25 cellular contexts compared by ENCODE assay signal in the genomic region with DNA sequence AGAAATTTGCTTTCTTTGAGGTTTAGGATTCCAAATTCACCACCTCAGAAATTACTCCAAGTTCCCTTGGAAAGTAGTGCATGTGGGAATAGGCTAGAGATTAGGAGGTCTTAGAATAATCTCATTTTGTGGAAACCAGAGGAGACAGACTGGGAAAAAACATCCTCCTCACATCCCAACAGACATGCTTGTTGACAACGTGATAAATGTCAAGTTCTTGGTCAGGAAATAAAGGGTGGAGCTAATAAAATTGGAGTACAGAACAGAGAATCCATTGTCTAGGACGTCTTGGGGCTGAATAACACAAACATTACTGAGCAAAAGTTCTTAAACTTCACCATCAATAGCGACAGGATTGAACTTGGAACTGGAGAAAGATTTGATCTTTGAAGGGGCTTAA.
A peak's percentile ranks its signal among the peaks of the same experiment; 100 is the strongest.
DNase-seq lines count a peak whose midpoint lies in the region; ATAC-seq and TF ChIP-seq lines count a peak whose summit lies in the region.
"Had no signal": no experiment of that assay in that cellular context is flagged by ENCODE, and none has a peak within 500 bp of the region (broad histone marks: within the 10 kb centered on the region; RNA-seq: fewer than 3 reads in every experiment).

No MANE protein-coding gene starts in this region.

- intact Hi-C loops in right cardiac atrium (cut with DNase I), result no loop called here

- H3K27me3 ChIP-seq in Loucy (ENCODE audit: insufficient read depth, low read length, poor library complexity, severe bottlenecking) (no peaks in the 10 kb centered on the region), OCI-LY3 (ENCODE audit: low read depth, low read length) (no peaks in the 10 kb centered on the region), right cardiac atrium (ENCODE audit: control insufficient read depth, insufficient read depth) (no peaks in the 10 kb centered on the region)
- H3K27me3 ChIP-seq: Peyer's patch had no signal

- peak; percentile 74 for DNase-seq in foreskin melanocyte
- no peak for DNase-seq in right cardiac atrium
- no peak for DNase-seq in iPS-NIHi11 (ENCODE audit: low spot score)
- DNase-seq in inferior parietal cortex (ENCODE audit: extremely low spot score), result no peak
- DNase-seq: CD8-positive, alpha-beta T cell; DMS 273 treated with DMSO at 0.1 percent for 48 hours; DMS79; GDM1; GOT3; Karpas-422; NCI-H1092 treated with DMSO at 0.1 percent for 48 hours; NCI-H1436; NCI-H187 treated with DMSO at 0.1 percent for 48 hours; NCI-H524; NCI-H748 treated with DMSO at 0.1 percent for 48 hours; NK-92 treated with Interleukin-12 subunit alpha and Interleukin-12 subunit beta, amount 100 ng/mL, for 24 hours; Peyer's patch had no signal

- H3K9me2 ChIP-seq in Loucy (replicated peaks; ENCODE audit: low read depth, low read length), result no peaks in the 10 kb centered on the region

- H3K27ac ChIP-seq in OCI-LY3 (ENCODE audit: low read length) (peak overlapping the region; percentile 79; the same call in 1 of the 2 replicates), right cardiac atrium (ENCODE audit: low read length) (no peak overlapping the region)
- H3K27ac ChIP-seq: C4-2B, Peyer's patch had no signal

- no peaks in the 10 kb centered on the region for H4K20me1 ChIP-seq in Loucy (ENCODE audit: insufficient read depth, low read length, poor library complexity, severe bottlenecking)
- H4K20me1 ChIP-seq in OCI-LY3 (ENCODE audit: insufficient read depth, low read length), result no peaks in the 10 kb centered on the region

- H3K4me2 ChIP-seq in Loucy (ENCODE audit: low read depth, low read length, poor library complexity, severe bottlenecking) (no peak overlapping the region), OCI-LY3 (ENCODE audit: low read length) (0 out of 2 replicates have a peak overlapping the region, but pooled peaks have one; percentile 60)

- no peaks in the 10 kb centered on the region for H3F3A ChIP-seq in Loucy (ENCODE audit: low read depth)

- H3K9ac ChIP-seq in Loucy (ENCODE audit: low read depth, low read length, poor library complexity, severe bottlenecking), result no peak overlapping the region
- no peak overlapping the region for H3K9ac ChIP-seq in OCI-LY3 (ENCODE audit: low read length)

- H3K4me1 ChIP-seq in Loucy (ENCODE audit: insufficient read depth, low read length, poor library complexity, severe bottlenecking), result no peaks in the 10 kb centered on the region
- peaks cover 23% of the 10 kb centered on the region for H3K4me1 ChIP-seq in OCI-LY3 (ENCODE audit: low read length)
- no peaks in the 10 kb centered on the region for H3K4me1 ChIP-seq in right cardiac atrium (ENCODE audit: control insufficient read depth, insufficient read depth, low read length)
- H3K4me1 ChIP-seq: HAP-1, Peyer's patch had no signal

- H3K9me3 ChIP-seq in Loucy (ENCODE audit: insufficient read depth, low read depth, low read length), result no peaks in the 10 kb centered on the region
- no peaks in the 10 kb centered on the region for H3K9me3 ChIP-seq in OCI-LY3 (ENCODE audit: insufficient read depth, low read length)
- H3K9me3 ChIP-seq in right cardiac atrium (ENCODE audit: control insufficient read depth, low read length), result no peaks in the 10 kb centered on the region
- H3K9me3 ChIP-seq: Peyer's patch had no signal

- H3K36me3 ChIP-seq in Loucy (ENCODE audit: insufficient read depth, low read length) (no peaks in the 10 kb centered on the region), OCI-LY3 (replicated peaks; ENCODE audit: low read depth, low read length) (no peaks in the 10 kb centered on the region)
- H3K36me3 ChIP-seq: HAP-1, Peyer's patch had no signal

- peak; percentile 92 to 97 for ATAC-seq in right cardiac atrium
- ATAC-seq in GM19455 (IDR thresholded peaks at IDR 0.05; ENCODE audit: unreplicated experiment), result no peak
- no peak for ATAC-seq in HG03571 (IDR thresholded peaks at IDR 0.05; ENCODE audit: unreplicated experiment)
- ATAC-seq: CD8-positive, alpha-beta T cell; GM12878; SK-N-SH treated with all-trans-retinoic acid at 6 μM for 48 hours had no signal

- H2AFZ ChIP-seq in Loucy (ENCODE audit: low read length), result 0 out of 2 replicates have a peak overlapping the region, but pooled peaks have one; percentile 5
- H2AFZ ChIP-seq in OCI-LY3 (ENCODE audit: low read depth, low read length), result no peak overlapping the region

- H3K79me2 ChIP-seq in Loucy (ENCODE audit: insufficient read depth, low read length), result no peaks in the 10 kb centered on the region
- no peaks in the 10 kb centered on the region for H3K79me2 ChIP-seq in OCI-LY3 (ENCODE audit: low read length)

- no peak overlapping the region for H3K4me3 ChIP-seq in Loucy (ENCODE audit: low read length, poor library complexity, severe bottlenecking)
- no peak overlapping the region for H3K4me3 ChIP-seq in OCI-LY3 (ENCODE audit: low read length)
- no peak overlapping the region for H3K4me3 ChIP-seq in right cardiac atrium (ENCODE audit: low read length)
- H3K4me3 ChIP-seq: GM12878, HAP-1, Peyer's patch had no signal

- WGBS in right cardiac atrium, result 33% methylated on average over 3 of the region's 3 CpGs

- TF ChIP-seq CTCF in Loucy (conservative IDR thresholded peaks at IDR 0.05; ENCODE audit: low read length) (no peak), OCI-LY3 (IDR thresholded peaks at IDR 0.05; ENCODE audit: low read depth, low read length) (no peak)

Comparison
In these comparisons a context has a peak if more than half of its experiments do, and no peak if none do; other contexts are left out.
1. ATAC-seq: peak in right cardiac atrium (2 of 2); none in GM19455 (single experiment) and HG03571 (single experiment).